ENCODE assay signal across 23 cellular contexts in genomic region chr4:76074995-76075600, GRCh38. TPM values are rescaled to one million over a fixed set of nuclear protein-coding genes. Genes with fewer than 3 reads are reported as not detected.
"Had no signal": no experiment of that assay in that cellular context is flagged by ENCODE, and none has a peak within 500 bp of the region (broad histone marks: within the 10 kb centered on the region; RNA-seq: fewer than 3 reads in every experiment).

No MANE protein-coding gene starts in this region.

- H3K36me3 ChIP-seq: brain microvascular endothelial cell, esophagus squamous epithelium, ovary, suprapubic skin, upper lobe of right lung had no signal

- H3K27me3 ChIP-seq: brain microvascular endothelial cell, esophagus squamous epithelium, ovary, suprapubic skin, upper lobe of right lung had no signal

- H3K4me1 ChIP-seq: esophagus squamous epithelium, suprapubic skin, upper lobe of right lung had no signal

- H3K27ac ChIP-seq: brain microvascular endothelial cell, ovary, suprapubic skin, upper lobe of right lung had no signal

- H3K4me3 ChIP-seq: esophagus squamous epithelium, mucosa of descending colon, ovary, suprapubic skin, upper lobe of right lung had no signal

- H3K9me3 ChIP-seq: esophagus squamous epithelium, mucosa of descending colon, ovary, suprapubic skin, upper lobe of right lung had no signal

- DNase-seq: activated CD4-positive, alpha-beta T cell treated with anti-CD3 and anti-CD28 coated beads, Interleukin-2, amount 50 U/mL, for 1 hour; activated CD4-positive, CD25-positive, alpha-beta regulatory T cell; activated CD8-positive, alpha-beta memory T cell treated with anti-CD3 and anti-CD28 coated beads, Interleukin-2, amount 50 U/mL, for 4 hours; activated effector memory CD4-positive, alpha-beta T cell treated with Interleukin-2 at 50 U/mL for 16 hours; activated naive CD4-positive, alpha-beta T cell treated with anti-CD3 and anti-CD28 coated beads, Interleukin-2, amount 10 ng/mL, durations not matched to agents 7 days and 5 days; activated naive CD8-positive, alpha-beta T cell treated with anti-CD3 and anti-CD28 coated beads, Interleukin-2, amount 50 U/mL, for 24 hours; activated T-cell treated with anti-CD3 and anti-CD28 coated beads, Interleukin-2, amount 50 U/mL, for 48 hours; aorta; brain microvascular endothelial cell; effector memory CD4-positive, alpha-beta T cell; esophagus squamous epithelium; islet precursor cell; mucosa of descending colon; naive B cell; ovary; stimulated activated CD4-positive, alpha-beta T cell treated with anti-CD3 and anti-CD28 coated beads, Interleukin-2, amount 100 ng/mL, for 48 hours; T1000; upper lobe of right lung had no signal

RNA-seq across cellular contexts. Expression of gene ART3, which starts 0.6 kb away (rescaled TPM):
- total RNA-seq: cerebellum; left lobe of liver; renal cortical epithelial cell; T-helper 1 cell treated with Interleukin-12 subunit alpha and Interleukin-12 subunit beta and Interleukin-4 antibody, amounts not matched to agents 30 ng/mL and 1 ng/mL, for 36 hours; upper lobe of right lung had no signal
- polyA plus RNA-seq: aorta had no signal

RNA-seq across cellular contexts. Expression of gene CXCL11, which starts 39.2 kb away (rescaled TPM):
- total RNA-seq: cerebellum, left lobe of liver, upper lobe of right lung had no signal

RNA-seq across cellular contexts. Expression of gene CXCL10, which starts 51.8 kb away (rescaled TPM):
- total RNA-seq: suprapubic skin had no signal
